In genomic region chr7:17779381-17779780, GRCh38 we compare ENCODE assay signal across 26 cellular contexts.
"Had no signal": no experiment of that assay in that cellular context is flagged by ENCODE, and none has a peak within 500 bp of the region (broad histone marks: within the 10 kb centered on the region; RNA-seq: fewer than 3 reads in every experiment).

No MANE protein-coding gene starts in this region.

- ATAC-seq: effector memory CD8-positive, alpha-beta T cell; esophagus mucosa; foreskin keratinocyte; gastrocnemius medialis; gastroesophageal sphincter; heart left ventricle; heart right ventricle had no signal

- H3K27me3 ChIP-seq: dorsolateral prefrontal cortex, esophagus muscularis mucosa, esophagus squamous epithelium, foreskin keratinocyte, gastrocnemius medialis, gastroesophageal sphincter, heart left ventricle, heart right ventricle, hepatocyte had no signal

- H3K36me3 ChIP-seq: esophagus muscularis mucosa, esophagus squamous epithelium, gastrocnemius medialis, gastroesophageal sphincter, heart left ventricle, heart right ventricle had no signal

- H3K4me3 ChIP-seq: coronary artery, dorsolateral prefrontal cortex, esophagus muscularis mucosa, esophagus squamous epithelium, gastrocnemius medialis, gastroesophageal sphincter, heart left ventricle, heart right ventricle, hepatocyte had no signal

- H3K9me3 Mint-ChIP-seq: dendritic cell treated with granulocyte-macrophage colony-stimulating factor and Interleukin-4, amounts not matched to agents 40 ng/mL and 50 ng/mL, for 4 days; effector memory CD8-positive, alpha-beta T cell; endodermal cell had no signal

- H3K27me3 Mint-ChIP-seq: dendritic cell treated with granulocyte-macrophage colony-stimulating factor and Interleukin-4, amounts not matched to agents 40 ng/mL and 50 ng/mL, for 4 days; effector memory CD8-positive, alpha-beta T cell had no signal

- FAIRE-seq: endothelial cell of umbilical vein had no signal

- DNase-seq: cortex of kidney; dermis blood vessel endothelial cell; dorsolateral prefrontal cortex; effector CD4-positive, alpha-beta T cell; effector CD8-positive, alpha-beta T cell; effector memory CD4-positive, alpha-beta T cell; effector memory CD8-positive, alpha-beta T cell; endodermal cell; erythroblast; esophagus squamous epithelium; foreskin fibroblast; foreskin keratinocyte; foreskin melanocyte; gastrocnemius medialis; glutamatergic neuron; head of caudate nucleus; heart left ventricle; heart right ventricle; hippocampal formation had no signal

- H3K4me3 Mint-ChIP-seq: dendritic cell treated with granulocyte-macrophage colony-stimulating factor and Interleukin-4, amounts not matched to agents 40 ng/mL and 50 ng/mL, for 4 days; effector memory CD8-positive, alpha-beta T cell; endodermal cell had no signal

- H3K27ac Mint-ChIP-seq: dendritic cell treated with granulocyte-macrophage colony-stimulating factor and Interleukin-4, amounts not matched to agents 40 ng/mL and 50 ng/mL, for 4 days; effector memory CD8-positive, alpha-beta T cell; endodermal cell had no signal
